Comparison of ENCODE assay signal across 9 cellular contexts in the genomic region with DNA sequence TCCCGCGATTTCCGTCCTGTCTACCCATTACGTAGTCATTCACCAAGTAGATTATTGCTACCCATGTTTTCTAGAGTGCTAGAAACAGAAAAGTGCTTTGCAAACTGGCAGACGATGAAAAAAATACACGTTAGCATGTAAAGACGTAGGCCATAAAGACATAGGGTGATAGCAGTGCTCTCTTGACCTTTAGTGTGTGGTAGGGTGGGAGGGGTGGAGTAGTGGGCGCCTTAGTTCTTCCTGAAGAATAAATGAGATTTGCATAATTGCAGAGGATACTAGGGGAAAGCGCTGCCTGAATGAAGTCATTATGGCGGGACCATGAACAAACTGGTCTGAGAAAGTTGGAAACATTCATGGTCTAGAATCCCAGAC. TPM values are rescaled to one million over a fixed set of nuclear protein-coding genes. Genes with fewer than 3 reads are reported as not detected.
A peak's percentile ranks its signal among the peaks of the same experiment; 100 is the strongest.
DNase-seq lines count a peak whose midpoint lies in the region; ATAC-seq, FAIRE-seq and TF ChIP-seq lines count a peak whose summit lies in the region.
"Had no signal": no experiment of that assay in that cellular context is flagged by ENCODE, and none has a peak within 500 bp of the region (broad histone marks: within the 10 kb centered on the region; RNA-seq: fewer than 3 reads in every experiment).

No MANE protein-coding gene starts in this region.

- no peak for TF ChIP-seq CTCF in keratinocyte (optimal IDR thresholded peaks at IDR 0.05 in 1 of 3, IDR thresholded peaks at IDR 0.05 in 1 of 3, conservative IDR thresholded peaks at IDR 0.05 in 1 of 3; ENCODE audit: extremely low read depth in 1 of 3, insufficient read depth in 2 of 3, low read length in 3 of 3)
- TF ChIP-seq CTCF in suprapubic skin (IDR thresholded peaks at IDR 0.05) = no peak

- H3K36me3 ChIP-seq in keratinocyte (ENCODE audit: control insufficient read depth in 2 of 2, extremely low read depth in 1 of 2, insufficient read depth in 2 of 2, low read length in 2 of 2) = peaks cover 2 to 3% of the 10 kb centered on the region in 2 experiments
- H3K36me3 ChIP-seq in suprapubic skin = peaks cover 20% of the 10 kb centered on the region

- intact Hi-C loops in activated CD4-positive, alpha-beta T cell treated with anti-CD3 and anti-CD28 coated beads, Interleukin-2, amount 10 ng/mL, durations not matched to agents 24 days and 14 days (cut with micrococcal nuclease) = loop anchor here (5.0 kb wide), 1 partner anchor 1055 kb away; no protein-coding TSS in a partner anchor

- peaks cover 26% of the 10 kb centered on the region for H3K9me3 Mint-ChIP-seq in activated CD4-positive, alpha-beta T cell treated with anti-CD3 and anti-CD28 coated beads, Interleukin-2, amount 10 ng/mL, durations not matched to agents 24 days and 14 days
- H3K9me3 Mint-ChIP-seq in activated naive CD4-positive, alpha-beta T cell treated with anti-CD3 and anti-CD28 coated beads, Interleukin-2, amount 50 U/mL, for 72 hours = peaks cover 5 to 32% of the 10 kb centered on the region in 2 donors

- H3K4me1 ChIP-seq in keratinocyte (ENCODE audit: control insufficient read depth, extremely low read depth, insufficient read depth, low read length) (peaks cover 3% of the 10 kb centered on the region), suprapubic skin (peaks cover 17% of the 10 kb centered on the region)

- ATAC-seq in activated naive CD4-positive, alpha-beta T cell treated with anti-CD3 and anti-CD28 coated beads, Interleukin-2, amount 50 U/mL, for 72 hours = no peak
- ATAC-seq in GM18873 (IDR thresholded peaks at IDR 0.05; ENCODE audit: low FRiP score, unreplicated experiment) = no peak

- H3K4me2 ChIP-seq in keratinocyte (ENCODE audit: control insufficient read depth, extremely low read depth, insufficient read depth, low read depth, low read length) = peak overlapping the region; percentile 86

- peaks cover 24% of the 10 kb centered on the region for H3K4me1 Mint-ChIP-seq in activated CD4-positive, alpha-beta T cell treated with anti-CD3 and anti-CD28 coated beads, Interleukin-2, amount 10 ng/mL, durations not matched to agents 24 days and 14 days

- DNase-seq in activated CD4-positive, alpha-beta T cell treated with anti-CD3 and anti-CD28 coated beads, Interleukin-2, amount 10 ng/mL, durations not matched to agents 24 days and 14 days = no peak
- no peak for DNase-seq in activated CD4-positive, alpha-beta T cell treated with anti-CD3 and anti-CD28 coated beads for 48 hours
- DNase-seq in activated naive CD4-positive, alpha-beta T cell treated with anti-CD3 and anti-CD28 coated beads, Interleukin-2, amount 50 U/mL, for 72 hours (ENCODE audit: low spot score in 2 of 2) = no peak
- DNase-seq in keratinocyte (ENCODE audit: low read depth, low spot score) (no peak), suprapubic skin (ENCODE audit: low spot score in 2 of 2) (no peak), GOT3 (lab: John Stamatoyannopoulos, UW) (no peak), activated gamma-delta T cell (lab: John Stamatoyannopoulos, UW) (no peak)
- DNase-seq: DMS153 had no signal

- H4K20me1 ChIP-seq in keratinocyte (ENCODE audit: control insufficient read depth, extremely low read depth, insufficient read depth, low read length) = no peaks in the 10 kb centered on the region

- H3K9me3 ChIP-seq in keratinocyte (ENCODE audit: control insufficient read depth, low read depth, low read length) = no peaks in the 10 kb centered on the region
- no peaks in the 10 kb centered on the region for H3K9me3 ChIP-seq in suprapubic skin

- peaks cover 51% of the 10 kb centered on the region for H3K36me3 Mint-ChIP-seq in activated CD4-positive, alpha-beta T cell treated with anti-CD3 and anti-CD28 coated beads, Interleukin-2, amount 10 ng/mL, durations not matched to agents 24 days and 14 days (ENCODE audit: low read depth)
- H3K36me3 Mint-ChIP-seq in activated naive CD4-positive, alpha-beta T cell treated with anti-CD3 and anti-CD28 coated beads, Interleukin-2, amount 50 U/mL, for 72 hours = peaks cover 39 to 62% of the 10 kb centered on the region in 2 donors

- H3K9me1 ChIP-seq in keratinocyte (ENCODE audit: control insufficient read depth, extremely low read depth, insufficient read depth, low read length) = no peaks in the 10 kb centered on the region

- WGBS in suprapubic skin = 86% methylated on average over 10 of the region's 10 CpGs

- peak overlapping the region; percentile 85 for H3K4me3 Mint-ChIP-seq in activated CD4-positive, alpha-beta T cell treated with anti-CD3 and anti-CD28 coated beads, Interleukin-2, amount 10 ng/mL, durations not matched to agents 24 days and 14 days

- TF ChIP-seq EP300 in suprapubic skin (IDR thresholded peaks at IDR 0.05) = no peak

- TF ChIP-seq POLR2A in suprapubic skin (IDR thresholded peaks at IDR 0.05) = no peak

- no peaks in the 10 kb centered on the region for H3K79me2 ChIP-seq in keratinocyte (ENCODE audit: control insufficient read depth, insufficient read depth, low read length)

- FAIRE-seq in keratinocyte (lab: Jason Lieb, UNC) = no peak

- H3K27me3 Mint-ChIP-seq in activated CD4-positive, alpha-beta T cell treated with anti-CD3 and anti-CD28 coated beads, Interleukin-2, amount 10 ng/mL, durations not matched to agents 24 days and 14 days = no peaks in the 10 kb centered on the region

- dilution Hi-C loops in keratinocyte (cut with MboI; ENCODE audit: extremely low pct_ligation_motif_present, low sequenced_read_pairs) = no loop called here

- peak overlapping the region; percentile 66 to 72 (median 71) for H3K4me3 ChIP-seq in keratinocyte (ENCODE audit: control insufficient read depth in 2 of 3, extremely low read depth in 1 of 3, insufficient read depth in 2 of 3, low read depth in 1 of 3, low read length in 3 of 3)
- peak overlapping the region; percentile 96 for H3K4me3 ChIP-seq in suprapubic skin

- H3K27ac Mint-ChIP-seq in activated CD4-positive, alpha-beta T cell treated with anti-CD3 and anti-CD28 coated beads, Interleukin-2, amount 10 ng/mL, durations not matched to agents 24 days and 14 days = peak overlapping the region; percentile 83
- peak overlapping the region; percentile 87 to 94 for H3K27ac Mint-ChIP-seq in activated naive CD4-positive, alpha-beta T cell treated with anti-CD3 and anti-CD28 coated beads, Interleukin-2, amount 50 U/mL, for 72 hours

- peak overlapping the region; percentile 66 for H3K9ac ChIP-seq in keratinocyte (ENCODE audit: control insufficient read depth, extremely low read depth, insufficient read depth, low read length)

- H3K27ac ChIP-seq in keratinocyte (ENCODE audit: control insufficient read depth, insufficient read depth, low read length) = no peak overlapping the region
- no peak overlapping the region for H3K27ac ChIP-seq in suprapubic skin

- peak overlapping the region; percentile 86 for H2AFZ ChIP-seq in keratinocyte (ENCODE audit: control insufficient read depth, low read length)

- H3K27me3 ChIP-seq in keratinocyte (ENCODE audit: control insufficient read depth, extremely low read depth, insufficient read depth, low read length) (no peaks in the 10 kb centered on the region), suprapubic skin (no peaks in the 10 kb centered on the region)

RNA-seq across cellular contexts. Expression of gene ZNF485, which starts 0.9 kb away (rescaled TPM):
- total RNA-seq in activated CD4-positive, alpha-beta T cell treated with anti-CD3 and anti-CD28 coated beads, Interleukin-2, amount 10 ng/mL, durations not matched to agents 24 days and 14 days = 7.1 and 9.2 TPM in 2 replicates
- total RNA-seq in activated naive CD4-positive, alpha-beta T cell treated with anti-CD3 and anti-CD28 coated beads, Interleukin-2, amount 50 U/mL, for 72 hours = 1 to 10 TPM; 2.8 to 5.8 TPM
- polyA plus RNA-seq in keratinocyte = 3.9 to 4.3 TPM (median 4.0 TPM) in 3 replicates
- 2.9 TPM for polyA plus RNA-seq in keratinocyte (2011; ENCODE audit: low read depth)
- polyA plus RNA-seq in keratinocyte (2011; cell fraction: cytosol; rRNA removed) = 2.9 and 4.3 TPM in 2 replicates
- 9.0 and 9.4 TPM in 2 replicates for polyA plus RNA-seq in keratinocyte (2011; cell fraction: nucleus; rRNA removed)
- 1.8 and 4.0 TPM in 2 replicates for polyA plus RNA-seq in keratinocyte (2012; ENCODE audit: low replicate concordance)
- 3.4 to 6.9 TPM (median 5.1 TPM) in 3 replicates for polyA minus RNA-seq in keratinocyte
- 4.6 TPM for polyA minus RNA-seq in keratinocyte (2011; cell fraction: cytosol; rRNA and poly(A)+ RNA removed)
- 4.2 and 4.3 TPM in 2 replicates for polyA minus RNA-seq in keratinocyte (2011; cell fraction: nucleus; rRNA and poly(A)+ RNA removed)
- 1 to 10 TPM; 1.8 to 4.8 (median 2.1) TPM for total RNA-seq in suprapubic skin

RNA-seq across cellular contexts. Expression of gene ZNF239, which starts 32.8 kb away (rescaled TPM):
- 2.5 TPM in 2 replicates for total RNA-seq in activated CD4-positive, alpha-beta T cell treated with anti-CD3 and anti-CD28 coated beads, Interleukin-2, amount 10 ng/mL, durations not matched to agents 24 days and 14 days
- total RNA-seq in activated naive CD4-positive, alpha-beta T cell treated with anti-CD3 and anti-CD28 coated beads, Interleukin-2, amount 50 U/mL, for 72 hours = 1 to 10 TPM in 1 of 2 donors, under 1 TPM in 1; 0.41 to 1.8 TPM
- polyA plus RNA-seq in keratinocyte = 1.1 TPM in 3 replicates
- not detected for polyA plus RNA-seq in keratinocyte (2011; ENCODE audit: low read depth)
- polyA plus RNA-seq in keratinocyte (2011; cell fraction: cytosol; rRNA removed) = 0.42 and 1.1 TPM in 2 replicates
- polyA plus RNA-seq in keratinocyte (2011; cell fraction: nucleus; rRNA removed) = 2.7 and 3.1 TPM in 2 replicates
- 0.18 and 0.88 TPM in 2 replicates for polyA plus RNA-seq in keratinocyte (2012; ENCODE audit: low replicate concordance)
- 0.69 to 0.96 TPM (median 0.80 TPM) in 3 replicates for polyA minus RNA-seq in keratinocyte
- not detected for polyA minus RNA-seq in keratinocyte (2011; cell fraction: cytosol; rRNA and poly(A)+ RNA removed)
- polyA minus RNA-seq in keratinocyte (2011; cell fraction: nucleus; rRNA and poly(A)+ RNA removed) = 0.95 and 2.0 TPM in 2 replicates
- 1 to 10 TPM in 1 of 4 donors, under 1 TPM in 3; 0.30 to 1.2 (median 0.69) TPM for total RNA-seq in suprapubic skin

RNA-seq across cellular contexts. Expression of gene ZNF32, which starts 41.5 kb away (rescaled TPM):
- total RNA-seq in activated CD4-positive, alpha-beta T cell treated with anti-CD3 and anti-CD28 coated beads, Interleukin-2, amount 10 ng/mL, durations not matched to agents 24 days and 14 days = 14.9 and 15.2 TPM in 2 replicates
- total RNA-seq in activated naive CD4-positive, alpha-beta T cell treated with anti-CD3 and anti-CD28 coated beads, Interleukin-2, amount 50 U/mL, for 72 hours = 10 to 100 TPM in 1 of 2 donors, 1 to 10 TPM in 1; 3.1 to 12.0 TPM
- 23.5 to 29.7 TPM (median 25.6 TPM) in 3 replicates for polyA plus RNA-seq in keratinocyte
- 3.0 TPM for polyA plus RNA-seq in keratinocyte (2011; ENCODE audit: low read depth)
- 22.6 and 37.4 TPM in 2 replicates for polyA plus RNA-seq in keratinocyte (2011; cell fraction: cytosol; rRNA removed)
- polyA plus RNA-seq in keratinocyte (2011; cell fraction: nucleus; rRNA removed) = 16.2 and 16.3 TPM in 2 replicates
- polyA plus RNA-seq in keratinocyte (2012; ENCODE audit: low replicate concordance) = 16.4 TPM in 2 replicates
- polyA minus RNA-seq in keratinocyte = 1.4 to 13.9 TPM (median 9.2 TPM) in 3 replicates
- 5.4 TPM for polyA minus RNA-seq in keratinocyte (2011; cell fraction: cytosol; rRNA and poly(A)+ RNA removed)
- 1.2 and 3.8 TPM in 2 replicates for polyA minus RNA-seq in keratinocyte (2011; cell fraction: nucleus; rRNA and poly(A)+ RNA removed)
- 10 to 100 TPM; 24.9 to 45.4 (median 36.8) TPM for total RNA-seq in suprapubic skin
